Comparison of ENCODE assay signal across 9 cellular contexts in the genomic region with DNA sequence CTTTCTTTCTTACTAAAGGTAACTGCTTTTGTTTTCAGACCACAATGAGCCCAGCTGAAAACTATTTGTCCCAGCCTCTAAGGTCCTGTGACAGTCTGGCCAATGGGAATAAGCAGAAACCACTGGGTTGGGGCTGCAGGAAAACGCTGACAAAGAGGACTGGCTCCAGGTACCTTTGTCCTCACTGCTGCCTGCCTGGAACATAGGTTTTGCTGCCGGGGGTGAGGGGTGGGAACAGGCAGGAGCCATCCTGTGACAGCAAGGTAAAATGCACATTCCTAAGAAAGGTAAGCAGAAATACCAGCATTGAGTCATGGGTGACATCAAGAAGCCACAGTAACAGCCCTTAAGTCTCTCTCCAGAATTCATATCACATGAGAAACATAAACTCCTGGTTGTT. TPM values are rescaled to one million over a fixed set of nuclear protein-coding genes. Genes with fewer than 3 reads are reported as not detected.
DNase-seq lines count a peak whose midpoint lies in the region; ATAC-seq and TF ChIP-seq lines count a peak whose summit lies in the region.
"Had no signal": no experiment of that assay in that cellular context is flagged by ENCODE, and none has a peak within 500 bp of the region (broad histone marks: within the 10 kb centered on the region; RNA-seq: fewer than 3 reads in every experiment).

No MANE protein-coding gene starts in this region.

- peak overlapping the region; percentile 39; the same call in 1 of the 2 replicates for H3K4me2 ChIP-seq in BLaER1
- H3K4me2 ChIP-seq in mesenchymal stem cell (ENCODE audit: low read length, poor library complexity, severe bottlenecking): no peak overlapping the region

- H3K18ac ChIP-seq in mesenchymal stem cell (ENCODE audit: low read depth in 1 of 2, low read length in 2 of 2): no peak overlapping the region

- H3K9ac ChIP-seq in BLaER1: no peak overlapping the region
- no peak overlapping the region for H3K9ac ChIP-seq in mesenchymal stem cell (ENCODE audit: low read length)

- H3K27me3 Mint-ChIP-seq in CD8-positive, alpha-beta memory T cell: no peaks in the 10 kb centered on the region
- H3K27me3 Mint-ChIP-seq in activated T-helper 2 cell treated with anti-CD3 and anti-CD28 coated beads, Interferon-gamma antibody, Interleukin-2, Interleukin-4, amounts not matched to agents 10 μg/mL and 5 μg/mL and 100 μg/mL, durations not matched to agents 14 hours and 24 hours and 36 hours (ENCODE audit: low read depth): no peaks in the 10 kb centered on the region

- ATAC-seq in body of pancreas: peak; percentile 78

- H4K8ac ChIP-seq in mesenchymal stem cell (ENCODE audit: low read length): peak overlapping the region; percentile 69

- H2AFZ ChIP-seq in mesenchymal stem cell (ENCODE audit: low read depth, low read length): no peak overlapping the region

- H3K4me1 ChIP-seq in BLaER1 (peaks cover 25% of the 10 kb centered on the region), body of pancreas (peaks cover 26% of the 10 kb centered on the region), mesenchymal stem cell (ENCODE audit: control insufficient read depth, insufficient read depth, low read depth, low read length) (peaks cover 3% of the 10 kb centered on the region)
- H3K4me1 ChIP-seq in CD8-positive, alpha-beta memory T cell (ENCODE audit: insufficient read depth, low read length): peaks cover 16% of the 10 kb centered on the region

- H3K9me3 ChIP-seq in BLaER1 (peaks cover 11% of the 10 kb centered on the region), body of pancreas (no peaks in the 10 kb centered on the region), mesenchymal stem cell (ENCODE audit: control insufficient read depth, low read length) (no peaks in the 10 kb centered on the region)
- no peaks in the 10 kb centered on the region for H3K9me3 ChIP-seq in CD8-positive, alpha-beta memory T cell (ENCODE audit: low read length)
- H3K9me3 ChIP-seq: suprapubic skin had no signal

- no peak overlapping the region for H2AK5ac ChIP-seq in mesenchymal stem cell (ENCODE audit: low read length, severe bottlenecking)

- H3K4me3 Mint-ChIP-seq in CD8-positive, alpha-beta memory T cell: no peak overlapping the region
- no peak overlapping the region for H3K4me3 Mint-ChIP-seq in activated T-helper 2 cell treated with anti-CD3 and anti-CD28 coated beads, Interferon-gamma antibody, Interleukin-2, Interleukin-4, amounts not matched to agents 10 μg/mL and 5 μg/mL and 100 μg/mL, durations not matched to agents 14 hours and 24 hours and 36 hours (ENCODE audit: low read depth)

- H3K27ac ChIP-seq in BLaER1 (no peak overlapping the region), body of pancreas (peak overlapping the region in 3 of 4 donors; percentile 28 to 55 (median 50)), mesenchymal stem cell (ENCODE audit: low read length, poor library complexity, severe bottlenecking) (no peak overlapping the region), brain microvascular endothelial cell (no peak overlapping the region)
- no peak overlapping the region for H3K27ac ChIP-seq in CD8-positive, alpha-beta memory T cell (ENCODE audit: low read depth, low read length)
- H3K27ac ChIP-seq: suprapubic skin had no signal

- DNase-seq in HPDE6-E6E7 (ENCODE audit: extremely low spot score): peak; percentile 48
- DNase-seq in body of pancreas: peak; percentile 20 to 28 (median 25)
- DNase-seq in mesenchymal stem cell: no peak
- no peak for DNase-seq in CD8-positive, alpha-beta memory T cell
- no peak for DNase-seq in activated CD4-positive, alpha-beta T cell treated with anti-CD3 and anti-CD28 coated beads for 1 hour
- DNase-seq in activated T-helper 2 cell treated with anti-CD3 and anti-CD28 coated beads, Interferon-gamma antibody, Interleukin-2, Interleukin-4, amounts not matched to agents 10 μg/mL and 5 μg/mL and 100 μg/mL, durations not matched to agents 14 hours and 24 hours and 36 hours (ENCODE audit: low spot score): no peak
- no peak for DNase-seq in brain microvascular endothelial cell

- H3K4me3 ChIP-seq in BLaER1 (no peak overlapping the region), body of pancreas (no peak overlapping the region), mesenchymal stem cell (ENCODE audit: insufficient read depth in 1 of 2, low read depth in 1 of 2, low read length in 2 of 2) (no peak overlapping the region), brain microvascular endothelial cell (ENCODE audit: low read depth, low read length) (no peak overlapping the region)
- H3K4me3 ChIP-seq in CD8-positive, alpha-beta memory T cell (ENCODE audit: low read length): no peak overlapping the region
- H3K4me3 ChIP-seq: suprapubic skin had no signal

- peaks cover 51 to 77% (median 70%) of the 10 kb centered on the region in 3 donors for H3K4me1 Mint-ChIP-seq in CD8-positive, alpha-beta memory T cell
- peaks cover 48% of the 10 kb centered on the region for H3K4me1 Mint-ChIP-seq in activated T-helper 2 cell treated with anti-CD3 and anti-CD28 coated beads, Interferon-gamma antibody, Interleukin-2, Interleukin-4, amounts not matched to agents 10 μg/mL and 5 μg/mL and 100 μg/mL, durations not matched to agents 14 hours and 24 hours and 36 hours (ENCODE audit: low read depth)

- no peaks in the 10 kb centered on the region for H3K27me3 ChIP-seq in BLaER1
- H3K27me3 ChIP-seq in body of pancreas: no peaks in the 10 kb centered on the region
- H3K27me3 ChIP-seq in mesenchymal stem cell (ENCODE audit: control insufficient read depth in 1 of 2, insufficient read depth in 1 of 2, low read length in 2 of 2): no peaks in the 10 kb centered on the region
- H3K27me3 ChIP-seq in CD8-positive, alpha-beta memory T cell (ENCODE audit: insufficient read depth, low read length, poor library complexity, severe bottlenecking): no peaks in the 10 kb centered on the region
- H3K27me3 ChIP-seq in brain microvascular endothelial cell (replicated peaks): no peaks in the 10 kb centered on the region
- H3K27me3 ChIP-seq: suprapubic skin had no signal

- H3K36me3 ChIP-seq in BLaER1 (peaks cover 25% of the 10 kb centered on the region), body of pancreas (replicated peaks in 1 of 2; ENCODE audit: insufficient read depth in 1 of 2, low read depth in 2 of 2) (no peaks in the 10 kb centered on the region), mesenchymal stem cell (ENCODE audit: control insufficient read depth in 1 of 2, insufficient read depth in 2 of 2, low read depth in 1 of 2, low read length in 2 of 2) (peaks cover 0 to 2% of the 10 kb centered on the region in 2 experiments), brain microvascular endothelial cell (replicated peaks) (no peaks in the 10 kb centered on the region)
- peaks cover 4% of the 10 kb centered on the region for H3K36me3 ChIP-seq in CD8-positive, alpha-beta memory T cell (ENCODE audit: insufficient read depth, low read length)
- H3K36me3 ChIP-seq: suprapubic skin had no signal

- H3K23ac ChIP-seq in mesenchymal stem cell (ENCODE audit: low read length in 2 of 2): no peak overlapping the region

- peak overlapping the region; percentile 50 for H4K91ac ChIP-seq in mesenchymal stem cell (ENCODE audit: low read length)

- H3K9me3 Mint-ChIP-seq in CD8-positive, alpha-beta memory T cell: no peaks in the 10 kb centered on the region
- no peaks in the 10 kb centered on the region for H3K9me3 Mint-ChIP-seq in activated T-helper 2 cell treated with anti-CD3 and anti-CD28 coated beads, Interferon-gamma antibody, Interleukin-2, Interleukin-4, amounts not matched to agents 10 μg/mL and 5 μg/mL and 100 μg/mL, durations not matched to agents 14 hours and 24 hours and 36 hours

- no peak overlapping the region for H2BK12ac ChIP-seq in mesenchymal stem cell (ENCODE audit: low read length in 2 of 2)

- peak overlapping the region in 4 of 8 donors; percentile 12 to 60 (median 34) for H3K27ac Mint-ChIP-seq in CD8-positive, alpha-beta memory T cell
- no peak overlapping the region for H3K27ac Mint-ChIP-seq in activated T-helper 2 cell treated with anti-CD3 and anti-CD28 coated beads, Interferon-gamma antibody, Interleukin-2, Interleukin-4, amounts not matched to agents 10 μg/mL and 5 μg/mL and 100 μg/mL, durations not matched to agents 14 hours and 24 hours and 36 hours

- H3K36me3 Mint-ChIP-seq in CD8-positive, alpha-beta memory T cell: peaks cover under 1 to 16% (median 5%) of the 10 kb centered on the region in 3 donors
- peaks cover 18% of the 10 kb centered on the region for H3K36me3 Mint-ChIP-seq in activated T-helper 2 cell treated with anti-CD3 and anti-CD28 coated beads, Interferon-gamma antibody, Interleukin-2, Interleukin-4, amounts not matched to agents 10 μg/mL and 5 μg/mL and 100 μg/mL, durations not matched to agents 14 hours and 24 hours and 36 hours (ENCODE audit: low read depth)

- POLR2A ChIA-PET in CD8-positive, alpha-beta memory T cell (lab: Charles Lee): no interaction called here

- CTCF ChIA-PET in CD8-positive, alpha-beta memory T cell (lab: Charles Lee): interaction anchor here (0.9 to 1.6 kb wide), 2 partner anchors 22 to 31 kb away, joined by 3 to 5 read pairs; partner anchors contain the start of gene PTPN2

- TF ChIP-seq POLR2A in body of pancreas (IDR thresholded peaks at IDR 0.05): no peak

- H3K79me1 ChIP-seq in mesenchymal stem cell (replicated peaks; ENCODE audit: low read length, poor library complexity, severe bottlenecking): peaks cover 19% of the 10 kb centered on the region

- TF ChIP-seq CTCF in body of pancreas (IDR thresholded peaks at IDR 0.05) (no peak), brain microvascular endothelial cell (IDR thresholded peaks at IDR 0.05; ENCODE audit: low read depth, low read length, missing control alignments) (no peak)

- 18 to 20% methylated on average over 2 of the region's 2 CpGs for WGBS in body of pancreas, 2 donors
- 24% methylated on average over 1 of the region's 2 CpGs for WGBS in mesenchymal stem cell

- no peak overlapping the region for H2BK5ac ChIP-seq in mesenchymal stem cell (ENCODE audit: low read depth, low read length, poor library complexity, severe bottlenecking)

- no peak overlapping the region for H2BK15ac ChIP-seq in mesenchymal stem cell (ENCODE audit: low read depth, poor library complexity, severe bottlenecking)

- H3K4ac ChIP-seq in mesenchymal stem cell (ENCODE audit: low read depth in 1 of 2, low read length in 2 of 2): no peak overlapping the region

- no peak overlapping the region for H3K14ac ChIP-seq in mesenchymal stem cell (ENCODE audit: low read length in 2 of 2)

- peaks cover 80% of the 10 kb centered on the region for H4K20me1 ChIP-seq in BLaER1

- H2BK120ac ChIP-seq in mesenchymal stem cell (ENCODE audit: low read depth, low read length): no peak overlapping the region

- intact Hi-C loops in body of pancreas (cut with DNase I): no loop called here
- intact Hi-C loops in activated T-helper 2 cell treated with anti-CD3 and anti-CD28 coated beads, Interferon-gamma antibody, Interleukin-2, Interleukin-4, amounts not matched to agents 10 μg/mL and 5 μg/mL and 100 μg/mL, durations not matched to agents 14 hours and 24 hours and 36 hours (cut with micrococcal nuclease): loop anchor here (2.0 kb wide), 1 partner anchor 18 kb away; no protein-coding TSS in a partner anchor

- in situ Hi-C loops in brain microvascular endothelial cell (cut with HindIII; ENCODE audit: low pct_ligation_motif_present, low sequenced_read_pairs): no loop called here

RNA-seq across cellular contexts. Expression of gene PTPN2, which starts 21.6 kb away (rescaled TPM):
- total RNA-seq in body of pancreas: 10 to 100 TPM; 22.7 to 34.2 TPM
- polyA plus RNA-seq in mesenchymal stem cell (2013, experiment 1 of 2): 18.4 TPM
- 16.9 TPM for polyA plus RNA-seq in mesenchymal stem cell (2013, experiment 2 of 2)
- 10 to 100 TPM; 52.6 to 60.3 TPM for total RNA-seq in CD8-positive, alpha-beta memory T cell
- polyA plus RNA-seq in CD8-positive, alpha-beta memory T cell: 91.9 TPM
- total RNA-seq in activated T-helper 2 cell treated with anti-CD3 and anti-CD28 coated beads, Interferon-gamma antibody, Interleukin-2, Interleukin-4, amounts not matched to agents 10 μg/mL and 5 μg/mL and 100 μg/mL, durations not matched to agents 14 hours and 24 hours and 36 hours: 57.3 and 60.6 TPM in 2 replicates

Comparison
In these comparisons a context has a peak if more than half of its experiments do, and no peak if none do; other contexts are left out.
1. H3K27ac ChIP-seq: peak in body of pancreas (3 of 4); none in BLaER1 (single experiment), mesenchymal stem cell (single experiment), CD8-positive, alpha-beta memory T cell (single experiment) and brain microvascular endothelial cell (single experiment).
2. DNase-seq: peak in HPDE6-E6E7 (single experiment) and body of pancreas (4 of 4); none in mesenchymal stem cell (single experiment), CD8-positive, alpha-beta memory T cell (0 of 5), activated CD4-positive, alpha-beta T cell treated with anti-CD3 and anti-CD28 coated beads for 1 hour (single experiment), activated T-helper 2 cell treated with anti-CD3 and anti-CD28 coated beads, Interferon-gamma antibody, Interleukin-2, Interleukin-4, amounts not matched to agents 10 μg/mL and 5 μg/mL and 100 μg/mL, durations not matched to agents 14 hours and 24 hours and 36 hours (single experiment) and brain microvascular endothelial cell (single experiment).